ENCODE assay signal across 9 cellular contexts in the genomic region with DNA sequence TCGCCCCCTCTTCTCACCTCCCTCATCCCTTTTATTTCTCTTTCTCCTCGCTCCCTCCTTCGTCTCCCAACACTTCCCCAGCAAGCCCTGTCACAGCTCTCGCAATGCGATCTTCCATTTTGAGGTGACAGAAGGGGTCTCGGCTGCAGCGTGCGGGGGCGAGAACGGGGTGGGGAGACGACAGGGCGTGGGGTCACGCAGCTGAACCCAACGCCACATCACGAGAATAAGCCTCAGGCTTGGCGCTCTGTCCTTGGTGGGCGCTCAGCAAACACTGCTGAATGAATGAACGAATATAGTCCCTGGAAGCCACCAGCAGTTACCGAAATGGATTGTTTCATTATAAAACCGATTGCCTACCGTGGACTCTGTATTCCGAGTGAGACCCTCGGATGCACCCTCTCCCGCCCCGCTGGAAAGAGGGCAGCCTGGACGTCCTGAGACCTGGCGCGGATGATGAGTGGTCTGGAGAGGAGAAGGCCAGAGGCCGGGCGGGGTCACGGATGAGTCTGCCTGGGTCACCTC. TPM values are rescaled to one million over a fixed set of nuclear protein-coding genes. Genes with fewer than 3 reads are reported as not detected.
DNase-seq lines count a peak whose midpoint lies in the region; ATAC-seq and TF ChIP-seq lines count a peak whose summit lies in the region.
"Had no signal": no experiment of that assay in that cellular context is flagged by ENCODE, and none has a peak within 500 bp of the region (broad histone marks: within the 10 kb centered on the region; RNA-seq: fewer than 3 reads in every experiment).

No MANE protein-coding gene starts in this region.

- peaks cover 35 to 90% (median 62%) of the 10 kb centered on the region in 4 donors for H3K4me1 Mint-ChIP-seq in CD4-positive, alpha-beta memory T cell
- peaks cover 51 to 54% of the 10 kb centered on the region in 2 donors for H3K4me1 Mint-ChIP-seq in effector memory CD8-positive, alpha-beta T cell (ENCODE audit: low read depth in 2 of 2)
- H3K4me1 Mint-ChIP-seq in osteocyte (ENCODE audit: unreplicated experiment) (peaks cover 53% of the 10 kb centered on the region), MCF 10A (ENCODE audit: insufficient read depth, unreplicated experiment) (no peaks in the 10 kb centered on the region)

- intact Hi-C loops in CD4-positive, alpha-beta memory T cell (cut with micrococcal nuclease): loop anchor here (10.0 kb wide), 2 partner anchors 738 to 1228 kb away; partner anchors contain the start of genes CDYL, FARS2 and LYRM4
- intact Hi-C loops in MCF 10A (cut with micrococcal nuclease): no loop called here

- no peak overlapping the region for H3K9ac ChIP-seq in NT2/D1 (ENCODE audit: insufficient read length, low read depth)

- H3K9me3 Mint-ChIP-seq in CD4-positive, alpha-beta memory T cell: peaks cover 0 to 61% (median 40%) of the 10 kb centered on the region in 8 donors
- H3K9me3 Mint-ChIP-seq in effector memory CD8-positive, alpha-beta T cell: peaks cover 7 to 17% of the 10 kb centered on the region in 2 donors
- H3K9me3 Mint-ChIP-seq in osteocyte (ENCODE audit: unreplicated experiment) (no peaks in the 10 kb centered on the region), MCF 10A (ENCODE audit: unreplicated experiment) (peaks cover 29% of the 10 kb centered on the region)

- CTCF ChIA-PET in CD4-positive, alpha-beta memory T cell (lab: Charles Lee; ENCODE audit: partially characterized antibody): no interaction called here
- CTCF ChIA-PET in MCF 10A (lab: Yijun Ruan, JAX): no interaction called here

- peak overlapping the region in 5 of 7 donors; percentile 7 to 91 (median 78) for H3K27ac Mint-ChIP-seq in CD4-positive, alpha-beta memory T cell
- peak overlapping the region in 1 of 2 donors; percentile 83 for H3K27ac Mint-ChIP-seq in effector memory CD8-positive, alpha-beta T cell
- no peak overlapping the region for H3K27ac Mint-ChIP-seq in osteocyte (ENCODE audit: unreplicated experiment)
- no peak overlapping the region for H3K27ac Mint-ChIP-seq in MCF 10A (ENCODE audit: low read depth, unreplicated experiment)

- no peaks in the 10 kb centered on the region for H3K36me3 ChIP-seq in CD4-positive, alpha-beta memory T cell (ENCODE audit: insufficient read depth, low read length)
- H3K36me3 ChIP-seq in NT2/D1 (ENCODE audit: insufficient read depth, insufficient read length, low read length): no peaks in the 10 kb centered on the region

- peaks cover 98% of the 10 kb centered on the region for H3K27me3 ChIP-seq in CD4-positive, alpha-beta memory T cell (ENCODE audit: insufficient read depth, low read length)
- H3K27me3 ChIP-seq in NT2/D1 (ENCODE audit: insufficient read depth, insufficient read length): peaks cover 100% of the 10 kb centered on the region

- peak in 1 of 5 donors; percentile 16 for DNase-seq in CD4-positive, alpha-beta memory T cell
- DNase-seq in NT2/D1 (ENCODE audit: low read depth, low spot score): no peak
- DNase-seq in effector memory CD8-positive, alpha-beta T cell: no peak
- DNase-seq in osteocyte (ENCODE audit: extremely low spot score, unreplicated experiment): no peak
- no peak for DNase-seq in activated CD4-positive, alpha-beta T cell treated with anti-CD3 and anti-CD28 coated beads for 4 hours
- no peak for DNase-seq in MCF 10A (ENCODE audit: unreplicated experiment)

- no TSS peak for BruUV-seq in MCF 10A (replicated peaks; lab: Mats Ljungman, UMichigan)

- H3K36me3 Mint-ChIP-seq in CD4-positive, alpha-beta memory T cell: peaks cover 6 to 12% of the 10 kb centered on the region in 2 donors
- peaks cover 80% of the 10 kb centered on the region for H3K36me3 Mint-ChIP-seq in effector memory CD8-positive, alpha-beta T cell (ENCODE audit: insufficient read depth)
- H3K36me3 Mint-ChIP-seq in osteocyte (ENCODE audit: unreplicated experiment): no peaks in the 10 kb centered on the region
- H3K36me3 Mint-ChIP-seq in MCF 10A (ENCODE audit: insufficient read depth, unreplicated experiment): no peaks in the 10 kb centered on the region

- H3K27ac ChIP-seq in CD4-positive, alpha-beta memory T cell (ENCODE audit: low read depth, low read length): no peak overlapping the region

- no peak for ATAC-seq in effector memory CD8-positive, alpha-beta T cell (replicated peaks)
- ATAC-seq in GM21447 (IDR thresholded peaks at IDR 0.05; ENCODE audit: unreplicated experiment): no peak
- no peak for ATAC-seq in GM18519 (IDR thresholded peaks at IDR 0.05; ENCODE audit: low FRiP score, unreplicated experiment)

- H3K4me3 ChIP-seq in CD4-positive, alpha-beta memory T cell (ENCODE audit: low read length in 2 of 2): peak overlapping the region in 1 of 2 donors; percentile 15
- peak overlapping the region; percentile 45 for H3K4me3 ChIP-seq in NT2/D1 (ENCODE audit: insufficient read length, low read depth)

- no peak for TF ChIP-seq CTCF in osteocyte (IDR thresholded peaks at IDR 0.05)
- no peak for TF ChIP-seq CTCF in MCF 10A (IDR thresholded peaks at IDR 0.05; ENCODE audit: unreplicated experiment)

- peaks cover 0 to 4% of the 10 kb centered on the region in 2 donors for H3K9me3 ChIP-seq in CD4-positive, alpha-beta memory T cell (ENCODE audit: control insufficient read depth in 1 of 2, low read length in 2 of 2)
- no peaks in the 10 kb centered on the region for H3K9me3 ChIP-seq in NT2/D1 (ENCODE audit: insufficient read depth, low read length)

- H3K4me1 ChIP-seq in CD4-positive, alpha-beta memory T cell (ENCODE audit: insufficient read depth, low read length): peaks cover 76% of the 10 kb centered on the region
- H3K4me1 ChIP-seq in NT2/D1 (ENCODE audit: insufficient read depth, insufficient read length): peaks cover 11% of the 10 kb centered on the region

- H3K27me3 Mint-ChIP-seq in CD4-positive, alpha-beta memory T cell: peaks cover 69 to 81% of the 10 kb centered on the region in 2 donors
- peaks cover 92 to 99% of the 10 kb centered on the region in 2 donors for H3K27me3 Mint-ChIP-seq in effector memory CD8-positive, alpha-beta T cell
- H3K27me3 Mint-ChIP-seq in osteocyte (ENCODE audit: unreplicated experiment): peaks cover 91% of the 10 kb centered on the region
- peaks cover 60% of the 10 kb centered on the region for H3K27me3 Mint-ChIP-seq in MCF 10A (ENCODE audit: insufficient read depth, unreplicated experiment)

- peak overlapping the region; percentile 14 to 93 (median 82) for H3K4me3 Mint-ChIP-seq in CD4-positive, alpha-beta memory T cell
- H3K4me3 Mint-ChIP-seq in effector memory CD8-positive, alpha-beta T cell: peak overlapping the region; percentile 24 to 66
- H3K4me3 Mint-ChIP-seq in osteocyte (ENCODE audit: unreplicated experiment) (peak overlapping the region; percentile 10), MCF 10A (ENCODE audit: unreplicated experiment) (no peak overlapping the region)

- POLR2A ChIA-PET in CD4-positive, alpha-beta memory T cell (lab: Charles Lee; ENCODE audit: partially characterized antibody): no interaction called here
- POLR2A ChIA-PET in MCF 10A (lab: Yijun Ruan, JAX): no interaction called here

RNA-seq across cellular contexts. Expression of gene NRN1, which starts 3.9 kb away (rescaled TPM):
- total RNA-seq in CD4-positive, alpha-beta memory T cell: under 1 TPM in 1 of 2 experiments, not detected in 1; 0.49 TPM
- not detected for polyA plus RNA-seq in CD4-positive, alpha-beta memory T cell
- 0.21 TPM in 1 of 2 replicates, not detected in the other for total RNA-seq in osteocyte
- not detected in 2 replicates for total RNA-seq in MCF 10A (2022)
- total RNA-seq: G401 had no signal

Comparison
In these comparisons a context has a peak if more than half of its experiments do, and no peak if none do; other contexts are left out.
1. H3K27ac Mint-ChIP-seq: peak in CD4-positive, alpha-beta memory T cell (5 of 7); none in osteocyte (single experiment) and MCF 10A (single experiment).